8 cellular contexts compared by ENCODE assay signal in the genomic region with DNA sequence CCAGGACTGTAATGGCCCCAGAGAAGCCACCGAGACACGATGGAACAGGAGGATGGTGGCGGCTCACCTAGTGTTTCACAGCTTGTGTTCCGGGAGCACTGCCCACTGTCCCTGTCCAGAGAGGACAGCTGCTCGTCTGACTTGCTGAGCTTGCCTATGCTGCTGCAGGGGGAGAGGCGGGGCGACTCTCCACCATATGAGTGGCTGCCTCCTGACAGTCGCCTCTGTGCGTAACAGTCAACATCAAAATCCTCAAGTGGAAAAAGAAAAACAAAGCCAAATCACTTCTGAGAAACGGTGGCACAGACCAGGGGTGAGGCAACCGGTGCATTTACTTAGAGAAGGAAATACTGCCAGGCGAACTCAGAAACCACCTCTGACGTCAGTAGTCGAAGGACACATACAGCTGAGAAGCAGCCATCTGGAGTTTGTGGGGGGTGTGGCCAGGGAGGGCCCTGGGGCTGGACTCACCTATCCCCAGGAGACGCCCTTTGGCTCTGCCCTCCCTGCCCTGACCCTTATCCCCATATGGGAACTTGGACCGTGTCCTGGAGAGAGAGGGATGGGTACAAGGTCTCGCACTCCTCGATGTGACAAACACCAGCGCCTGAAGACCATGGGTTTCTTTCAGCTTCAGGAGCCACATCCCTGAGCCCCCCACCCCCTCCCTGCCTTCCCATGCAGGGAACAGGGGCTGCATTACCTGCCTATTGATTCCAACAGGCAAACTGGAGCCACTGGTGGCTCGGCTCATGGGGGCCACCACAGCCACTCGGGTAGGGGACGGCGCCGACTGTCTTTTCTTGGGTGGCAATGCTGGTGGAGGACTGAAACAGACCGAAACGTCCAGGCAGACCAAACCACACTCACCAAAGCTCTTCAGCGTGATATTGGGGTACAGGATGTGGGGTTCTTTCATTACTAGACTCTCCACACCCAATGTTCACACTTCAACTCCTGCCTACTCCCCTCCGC.
DNase-seq lines count a peak whose midpoint lies in the region; ATAC-seq and TF ChIP-seq lines count a peak whose summit lies in the region.

No MANE protein-coding gene starts in this region.

- no peak overlapping the region for H2AFZ ChIP-seq in SK-N-SH (ENCODE audit: low read depth)

- ATAC-seq in GM19035 (IDR thresholded peaks at IDR 0.05; ENCODE audit: unreplicated experiment) (peak; percentile 61), naive B cell (ENCODE audit: low read depth in 2 of 2) (peak; percentile 37 to 60)

- peaks cover 4% of the 10 kb centered on the region in 2 donors for H3K36me3 Mint-ChIP-seq in naive B cell

- H3K9me3 ChIP-seq in SK-N-SH: no peaks in the 10 kb centered on the region

- no peak for TF ChIP-seq RAD21 in SK-N-SH (IDR thresholded peaks at IDR 0.05; ENCODE audit: low read length)

- H3K27me3 ChIP-seq in SK-N-SH (ENCODE audit: insufficient read depth): no peaks in the 10 kb centered on the region

- H3K9me2 ChIP-seq in SK-N-SH: no peaks in the 10 kb centered on the region

- H3K27me3 Mint-ChIP-seq in naive B cell: no peaks in the 10 kb centered on the region

- peaks cover 28 to 40% (median 31%) of the 10 kb centered on the region in 3 donors for H3K4me1 Mint-ChIP-seq in naive B cell

- no peaks in the 10 kb centered on the region for H3K4me1 ChIP-seq in urinary bladder (ENCODE audit: insufficient read depth)
- H3K4me1 ChIP-seq in SK-N-SH (ENCODE audit: control insufficient read depth in 1 of 2, insufficient read depth in 2 of 2, low read depth in 1 of 2, low read length in 1 of 2): peaks cover 0 to 27% of the 10 kb centered on the region in 2 experiments; a peak in 2 of 4 replicates

- H3K4me3 ChIP-seq in urinary bladder (ENCODE audit: low read depth, low read length): no peak overlapping the region
- H3K4me3 ChIP-seq in SK-N-SH (ENCODE audit: low read depth in 2 of 2, low read length in 1 of 2): no peak overlapping the region

- CTCF ChIA-PET in RWPE1 (lab: Yijun Ruan, JAX): interaction anchor here (0.7 to 1.5 kb wide), 5 partner anchors 10 to 37 kb away, joined by 3 to 6 read pairs (median 3); no protein-coding TSS in a partner anchor
- CTCF ChIA-PET in SK-N-SH (lab: Yijun Ruan, JAX): interaction anchor here (1.0 to 2.0 kb wide), 5 partner anchors 10 to 112 kb away, joined by 3 to 6 read pairs (median 5); a partner anchor contains a TSS

- TF ChIP-seq CTCF in RWPE1 (conservative IDR thresholded peaks at IDR 0.05; ENCODE audit: low read depth) (no peak), SK-N-SH (IDR thresholded peaks at IDR 0.05) (no peak)

- peak overlapping the region in 2 of 8 donors; percentile 15 to 20 for H3K4me3 Mint-ChIP-seq in naive B cell

- 86% methylated on average over 28 of the region's 28 CpGs for WGBS in urinary bladder
- WGBS in SK-N-SH (ENCODE audit: low lambda C conversion rate): 93% methylated on average over 27 of the region's 28 CpGs

- H4K20me1 ChIP-seq in SK-N-SH (ENCODE audit: insufficient read depth): no peaks in the 10 kb centered on the region

- peak overlapping the region in 5 of 6 donors; percentile 76 to 94 (median 91) for H3K27ac Mint-ChIP-seq in naive B cell

- H3K79me2 ChIP-seq in SK-N-SH (ENCODE audit: insufficient read depth): no peaks in the 10 kb centered on the region

- H3K9ac ChIP-seq in SK-N-SH: no peak overlapping the region

- peak overlapping the region; percentile 15 for H3K27ac ChIP-seq in RWPE1
- H3K27ac ChIP-seq in urinary bladder (ENCODE audit: low read depth): peak overlapping the region; percentile 18
- no peak overlapping the region for H3K27ac ChIP-seq in SK-N-SH (ENCODE audit: low read depth in 2 of 2, low read length in 1 of 2)

- no peaks in the 10 kb centered on the region for H3F3A ChIP-seq in SK-N-SH (replicated peaks; ENCODE audit: insufficient read depth)

- POLR2A ChIA-PET in RWPE1 (lab: Yijun Ruan, JAX; ENCODE audit: low non-redundant PET) (no interaction called here), SK-N-SH (lab: Yijun Ruan, JAX) (no interaction called here)

- no peak overlapping the region for H3K4me2 ChIP-seq in SK-N-SH

- DNase-seq in RWPE1 (ENCODE audit: low spot score) (no peak), astrocyte of the hippocampus (ENCODE audit: low read depth, low spot score) (peak; percentile 85), naive B cell (peak; percentile 23), SK-N-SH (no peak), cerebellum (ENCODE audit: low spot score) (no peak)
- DNase-seq in NK-92 treated with Interleukin-12 subunit alpha and Interleukin-12 subunit beta, amount 100 ng/mL, for 24 hours (lab: John Stamatoyannopoulos, UW): no peak

- H3K36me3 ChIP-seq in urinary bladder (ENCODE audit: insufficient read depth) (no peaks in the 10 kb centered on the region), SK-N-SH (replicated peaks in 1 of 2; ENCODE audit: control insufficient read depth in 1 of 2, insufficient read depth in 2 of 2, low read length in 1 of 2) (peaks cover 12 to 23% of the 10 kb centered on the region in 2 experiments)

- H3K9me3 Mint-ChIP-seq in naive B cell: no peaks in the 10 kb centered on the region

- no peak for TF ChIP-seq EP300 in SK-N-SH (IDR thresholded peaks at IDR 0.05; ENCODE audit: borderline replicate concordance in 1 of 2, low read depth in 1 of 2, low read length in 1 of 2)

TF ChIP-seq in SK-N-SH, 30 proteins besides CTCF, POLR2A, EP300 and RAD21:
- TF ChIP-seq TCF12 (IDR thresholded peaks at IDR 0.05) (no peak), NRF1 (IDR thresholded peaks at IDR 0.05; ENCODE audit: low read depth, low read length) (no peak), ELF1 (IDR thresholded peaks at IDR 0.05) (no peak), NFIC (IDR thresholded peaks at IDR 0.05; ENCODE audit: borderline replicate concordance) (no peak), RFX5 (IDR thresholded peaks at IDR 0.05; ENCODE audit: low read length) (no peak), CHD2 (IDR thresholded peaks at IDR 0.05; ENCODE audit: low read length, partially characterized antibody) (no peak), POLR2AphosphoS5 (IDR thresholded peaks at IDR 0.05; ENCODE audit: low read depth, low read length) (no peak), FOXJ3 (CRISPR knock-in tag; IDR thresholded peaks at IDR 0.05) (no peak)

Comparison
In these comparisons a context has a peak if more than half of its experiments do, and no peak if none do; other contexts are left out.
1. DNase-seq: peak in astrocyte of the hippocampus (single experiment) and naive B cell (single experiment); none in RWPE1 (single experiment), NK-92 treated with Interleukin-12 subunit alpha and Interleukin-12 subunit beta, amount 100 ng/mL, for 24 hours (single experiment), SK-N-SH (single experiment) and cerebellum (single experiment).
2. H3K27ac ChIP-seq: peak in RWPE1 (single experiment) and urinary bladder (single experiment); none in SK-N-SH (0 of 2).